8 cellular contexts compared by ENCODE assay signal in genomic region chrX:65601530-65602281, GRCh38.
DNase-seq lines count a peak whose midpoint lies in the region; ATAC-seq and TF ChIP-seq lines count a peak whose summit lies in the region.

No MANE protein-coding gene starts in this region.

- no peaks in the 10 kb centered on the region for H4K20me1 ChIP-seq in osteoblast (ENCODE audit: insufficient read depth, low read length)

- no peaks in the 10 kb centered on the region for H3K36me3 ChIP-seq in osteoblast (ENCODE audit: insufficient read depth, low read length)

- DNase-seq in NK-92 treated with Interleukin-12 subunit alpha and Interleukin-12 subunit beta, amount 100 ng/mL, for 24 hours (lab: John Stamatoyannopoulos, UW), result peak; percentile 27
- DNase-seq in NK-92 (lab: John Stamatoyannopoulos, UW; ENCODE audit: unreplicated experiment), result no peak
- peak; percentile 85 for DNase-seq in NCI-H2029 treated with DMSO at 0.1 percent for 48 hours (lab: John Stamatoyannopoulos, UW)
- peak; percentile 53 for DNase-seq in activated T-cell treated with anti-CD3 and anti-CD28 coated beads, Interleukin-2, amount 50 U/mL, for 1 hour
- peak; percentile 84 for DNase-seq in fibroblast of gingiva (ENCODE audit: low read depth)
- no peak for DNase-seq in osteoblast (ENCODE audit: insufficient read length, low spot score, missing footprints)
- no peak for DNase-seq in G401 (ENCODE audit: low spot score)

- peaks cover 25% of the 10 kb centered on the region for H3K4me1 ChIP-seq in osteoblast (ENCODE audit: insufficient read depth, low read length)

- in situ Hi-C loops in G401 (cut with HindIII; ENCODE audit: low sequenced_read_pairs), result no loop called here

- H3K4me2 ChIP-seq in osteoblast (ENCODE audit: insufficient read depth, low read length), result peak overlapping the region; percentile 32

- TF ChIP-seq CTCF in osteoblast (IDR thresholded peaks at IDR 0.05; ENCODE audit: extremely low read depth, low read depth, low read length), result no peak

- H2AFZ ChIP-seq in osteoblast (ENCODE audit: low read length), result peak overlapping the region; percentile 65

- no peak overlapping the region for H3K4me3 ChIP-seq in osteoblast (ENCODE audit: insufficient read depth, low read length)

- peak overlapping the region; percentile 66 for H3K27ac ChIP-seq in osteoblast (ENCODE audit: low read depth, low read length)

- no peaks in the 10 kb centered on the region for H3K9me3 ChIP-seq in osteoblast (ENCODE audit: low read depth, low read length)

- no peaks in the 10 kb centered on the region for H3K79me2 ChIP-seq in osteoblast (ENCODE audit: insufficient read depth, low read length)

- ATAC-seq in HG03039 (IDR thresholded peaks at IDR 0.05; ENCODE audit: unreplicated experiment), result no peak

- H3K27me3 ChIP-seq in osteoblast (ENCODE audit: insufficient read depth, low read length), result no peaks in the 10 kb centered on the region

Comparison
In these comparisons a context has a peak if more than half of its experiments do, and no peak if none do; other contexts are left out.
1. DNase-seq: peak in NK-92 treated with Interleukin-12 subunit alpha and Interleukin-12 subunit beta, amount 100 ng/mL, for 24 hours (single experiment), NCI-H2029 treated with DMSO at 0.1 percent for 48 hours (single experiment), activated T-cell treated with anti-CD3 and anti-CD28 coated beads, Interleukin-2, amount 50 U/mL, for 1 hour (single experiment) and fibroblast of gingiva (single experiment); none in NK-92 (single experiment), osteoblast (single experiment) and G401 (single experiment).